Comparison of ENCODE assay signal across 8 cellular contexts in genomic region chr17:39927101-39927927, GRCh38. TPM values are rescaled to one million over a fixed set of nuclear protein-coding genes. Genes with fewer than 3 reads are reported as not detected.
A peak's percentile ranks its signal among the peaks of the same experiment; 100 is the strongest.
DNase-seq lines count a peak whose midpoint lies in the region; ATAC-seq, FAIRE-seq and TF ChIP-seq lines count a peak whose summit lies in the region.

TSS of gene LRRC3C (plus strand) at chr17:39927732. CDS start at chr17:39941524, 13,792 bp downstream.
A gene with protein sequence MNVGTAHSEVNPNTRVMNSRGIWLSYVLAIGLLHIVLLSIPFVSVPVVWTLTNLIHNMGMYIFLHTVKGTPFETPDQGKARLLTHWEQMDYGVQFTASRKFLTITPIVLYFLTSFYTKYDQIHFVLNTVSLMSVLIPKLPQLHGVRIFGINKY (minus strand): TSS chr17:39927601. CDS start chr17:39924203, 3,398 bp downstream.

- in situ Hi-C loops in HepG2 (cut with HindIII; ENCODE audit: extremely low pct_ligation_motif_present, low pct_unique_long_range_greater_than_20kb), result no loop called here

- DNase-seq in NCI-H748 treated with DMSO at 0.1 percent for 48 hours (lab: John Stamatoyannopoulos, UW) (peak; percentile 79), dermis blood vessel endothelial cell (peak; percentile 95), HepG2 (ENCODE audit: low spot score) (peak; percentile 94)
- DNase-seq in activated CD4-positive, alpha-beta T cell treated with anti-CD3 and anti-CD28 coated beads, Interleukin-2, amount 50 U/mL, for 4 hours, result peak; percentile 85 to 87
- peak; percentile 89 to 91 for DNase-seq in stimulated activated CD4-positive, alpha-beta T cell treated with anti-CD3 and anti-CD28 coated beads, Interleukin-2, amount 100 ng/mL, for 48 hours

- FAIRE-seq in HepG2 (lab: Jason Lieb, UNC), result peak; percentile 78

- TF ChIP-seq EP300 in HepG2 (IDR thresholded peaks at IDR 0.05; ENCODE audit: low read depth in 2 of 2, low read length in 2 of 2) (peak in 1 of 2 experiments; percentile 37; a peak in 1 of 4 replicates), HepG2 (CRISPR knock-in tag; IDR thresholded peaks at IDR 0.05; ENCODE audit: borderline replicate concordance) (no peak)

- intact Hi-C loops in HepG2 (cut with micrococcal nuclease; ENCODE audit: unreplicated experiment), result loop anchor here (1.0 to 10.0 kb wide), 3 partner anchors 11 to 177 kb away; partner anchors contain the start of genes NR1D1 and PSMD3

- peak within 1 kb of the TSS; percentile 86 for H2AFZ ChIP-seq in HepG2 (ENCODE audit: low read length)

- no peaks in the 10 kb centered on the region for H3K27me3 ChIP-seq in BLaER1
- H3K27me3 ChIP-seq in HepG2 (ENCODE audit: control insufficient read depth in 1 of 2, insufficient read depth in 2 of 2, low read length in 2 of 2), result no peaks in the 10 kb centered on the region; a peak in 1 of 5 replicates

- TF ChIP-seq POLR2A in HepG2 (IDR thresholded peaks at IDR 0.05; ENCODE audit: insufficient read depth in 1 of 2, low read depth in 2 of 2, low read length in 2 of 2), result peak; percentile 46 to 86

- CTCF ChIA-PET in HepG2 (lab: Yijun Ruan, JAX; ENCODE audit: low intra/inter-chr PET ratio, low total read pairs), result interaction anchor here (1.0 kb wide), 1 partner anchor 56 kb away, joined by 3 read pairs; no protein-coding TSS in a partner anchor

- POLR2A ChIA-PET in HepG2 (lab: Yijun Ruan, JAX), result interaction anchor here (0.8 to 5.3 kb wide), 15 partner anchors 9 to 399 kb away, joined by 3 to 47 read pairs (median 4); partner anchors contain the start of genes GSDMB and PSMD3

- peaks cover 81% of the 10 kb centered on the region for H3K4me1 ChIP-seq in BLaER1
- peaks cover 65% of the 10 kb centered on the region for H3K4me1 ChIP-seq in HepG2 (ENCODE audit: insufficient read depth, low read length)

- WGBS in HepG2 (ENCODE audit: low lambda C conversion rate), result 3% methylated on average over 58 of the region's 72 CpGs

- ATAC-seq in GM19351 (IDR thresholded peaks at IDR 0.05; ENCODE audit: unreplicated experiment), result peak; percentile 70
- peak; percentile 58 for ATAC-seq in HG03558 (IDR thresholded peaks at IDR 0.05; ENCODE audit: extremely low read depth, unreplicated experiment)
- peak; percentile 71 for ATAC-seq in HepG2

- no TSS peak for BruUV-seq in HepG2 (replicated peaks; lab: Mats Ljungman, UMichigan)

- H3K9ac ChIP-seq in BLaER1 (peak within 1 kb of the TSS; percentile 92), HepG2 (ENCODE audit: insufficient read depth, low read depth, low read length) (peak within 1 kb of the TSS; percentile 90)

- H3K36me3 ChIP-seq in BLaER1 (peaks cover 25% of the 10 kb centered on the region), HepG2 (replicated peaks in 1 of 2; ENCODE audit: control insufficient read depth in 1 of 2, insufficient read depth in 2 of 2, low read length in 2 of 2) (peaks cover 12 to 18% of the 10 kb centered on the region in 2 experiments)

- H3K9me3 ChIP-seq in BLaER1 (no peaks in the 10 kb centered on the region), HepG2 (ENCODE audit: low read length) (no peaks in the 10 kb centered on the region)

- H3K79me2 ChIP-seq in HepG2 (ENCODE audit: insufficient read depth, low read length), result peaks cover 46% of the 10 kb centered on the region

- H3K27ac ChIP-seq in BLaER1, result peak within 1 kb of the TSS; percentile 85
- H3K27ac ChIP-seq in HepG2 (ENCODE audit: extremely low read length, insufficient read depth, low read length), result peak within 1 kb of the TSS; percentile 93

- TF ChIP-seq CTCF in HepG2 (CRISPR knock-in tag; IDR thresholded peaks at IDR 0.05), result no peak; the same call in 1 of the 2 replicates

- H4K20me1 ChIP-seq in BLaER1 (peaks cover 39% of the 10 kb centered on the region), HepG2 (ENCODE audit: insufficient read depth, low read length) (peaks cover 5% of the 10 kb centered on the region; the same call in 1 of the 2 replicates)

- TF ChIP-seq RAD21 in HepG2 (CRISPR knock-in tag; IDR thresholded peaks at IDR 0.05), result peak; percentile 57; the same call in 1 of the 2 replicates

- peak within 1 kb of the TSS; percentile 88 for H3K4me3 ChIP-seq in BLaER1
- peak within 1 kb of the TSS; percentile 72 to 96 (median 90) for H3K4me3 ChIP-seq in HepG2 (replicated peaks in 1 of 3; ENCODE audit: insufficient read depth in 1 of 3, low read depth in 2 of 3, low read length in 3 of 3)

- H3K4me2 ChIP-seq in BLaER1 (peak within 1 kb of the TSS; percentile 98), HepG2 (ENCODE audit: low read depth, low read length) (peak within 1 kb of the TSS; percentile 97)

TF ChIP-seq in HepG2, 621 proteins besides CTCF, POLR2A, EP300 and RAD21 (continues in another document):
- peak; percentile 82 for TF ChIP-seq POLR2AphosphoS5 (IDR thresholded peaks at IDR 0.05; ENCODE audit: low read depth, low read length)
- TF ChIP-seq, protein P1, sequence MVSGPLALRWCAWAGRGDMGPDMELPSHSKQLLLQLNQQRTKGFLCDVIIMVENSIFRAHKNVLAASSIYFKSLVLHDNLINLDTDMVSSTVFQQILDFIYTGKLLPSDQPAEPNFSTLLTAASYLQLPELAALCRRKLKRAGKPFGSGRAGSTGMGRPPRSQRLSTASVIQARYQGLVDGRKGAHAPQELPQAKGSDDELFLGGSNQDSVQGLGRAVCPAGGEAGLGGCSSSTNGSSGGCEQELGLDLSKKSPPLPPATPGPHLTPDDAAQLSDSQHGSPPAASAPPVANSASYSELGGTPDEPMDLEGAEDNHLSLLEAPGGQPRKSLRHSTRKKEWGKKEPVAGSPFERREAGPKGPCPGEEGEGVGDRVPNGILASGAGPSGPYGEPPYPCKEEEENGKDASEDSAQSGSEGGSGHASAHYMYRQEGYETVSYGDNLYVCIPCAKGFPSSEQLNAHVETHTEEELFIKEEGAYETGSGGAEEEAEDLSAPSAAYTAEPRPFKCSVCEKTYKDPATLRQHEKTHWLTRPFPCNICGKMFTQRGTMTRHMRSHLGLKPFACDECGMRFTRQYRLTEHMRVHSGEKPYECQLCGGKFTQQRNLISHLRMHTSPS (CRISPR knock-in tag; IDR thresholded peaks at IDR 0.05; ENCODE audit: low read depth), result no peak; the same call in 1 of the 2 replicates
- no peak for TF ChIP-seq RFX3 (CRISPR knock-in tag; IDR thresholded peaks at IDR 0.05)
- no peak for TF ChIP-seq THYN1 (CRISPR knock-in tag; IDR thresholded peaks at IDR 0.05; ENCODE audit: borderline replicate concordance, low read depth)

RNA-seq across cellular contexts. Expression of gene LRRC3C, which starts in this region (rescaled TPM):
- total RNA-seq in dermis blood vessel endothelial cell (not detected in 2 replicates), HepG2 (2016; rRNA removed; fragmentation: Illumina TruSeq; extraction: Trizol) (not detected in 2 replicates)
- total RNA-seq in HepG2 (2016; cell fraction: cytosol; rRNA removed; fragmentation: Illumina TruSeq; extraction: Trizol; ENCODE audit: low read depth), result not detected in 2 replicates
- not detected in 2 replicates for total RNA-seq in HepG2 (2016; cell fraction: insoluble cytoplasmic fraction; rRNA removed; fragmentation: Illumina TruSeq; extraction: Trizol)
- total RNA-seq in HepG2 (2016; cell fraction: membrane; rRNA removed; fragmentation: Illumina TruSeq; extraction: Trizol), result not detected in 2 replicates
- not detected in 2 replicates for total RNA-seq in HepG2 (2016; cell fraction: nucleus; rRNA removed; fragmentation: Illumina TruSeq; extraction: Trizol)
- polyA plus RNA-seq in HepG2 (2011; rRNA removed), result 0.10 and 0.17 TPM in 2 replicates
- 0.11 TPM in 1 of 2 replicates, not detected in the other for polyA plus RNA-seq in HepG2 (2011; cell fraction: cytosol; rRNA removed)
- not detected in 2 replicates for polyA plus RNA-seq in HepG2 (2011; cell fraction: nucleus; rRNA removed)
- polyA plus RNA-seq in HepG2 (2012), result not detected in 2 replicates
- not detected in 2 replicates for polyA plus RNA-seq in HepG2 (2016; cell fraction: cytosol; fragmentation: Illumina TruSeq; extraction: Trizol; ENCODE audit: low read depth)
- not detected in 2 replicates for polyA plus RNA-seq in HepG2 (2016; cell fraction: insoluble cytoplasmic fraction; fragmentation: Illumina TruSeq; extraction: Trizol; ENCODE audit: low read depth)
- polyA plus RNA-seq in HepG2 (2016; cell fraction: membrane; fragmentation: Illumina TruSeq; extraction: Trizol; ENCODE audit: low read depth), result not detected in 2 replicates
- polyA plus RNA-seq in HepG2 (2016; cell fraction: nucleus; fragmentation: Illumina TruSeq; extraction: Trizol; ENCODE audit: insufficient read depth, low read depth), result not detected in 2 replicates
- 0.24 TPM in 1 of 2 replicates, not detected in the other for polyA minus RNA-seq in HepG2 (2011; rRNA and poly(A)+ RNA removed; ENCODE audit: low replicate concordance)
- polyA minus RNA-seq in HepG2 (2011; cell fraction: cytosol; rRNA and poly(A)+ RNA removed), result not detected in 2 replicates
- polyA minus RNA-seq in HepG2 (2011; cell fraction: nucleus; rRNA and poly(A)+ RNA removed), result not detected in 2 replicates

RNA-seq across cellular contexts. Expression of the second gene that starts in this region (rescaled TPM):
- total RNA-seq in dermis blood vessel endothelial cell (31.6 and 38.5 TPM in 2 replicates), HepG2 (2016; rRNA removed; fragmentation: Illumina TruSeq; extraction: Trizol) (125 and 181 TPM in 2 replicates)
- total RNA-seq in HepG2 (2016; cell fraction: cytosol; rRNA removed; fragmentation: Illumina TruSeq; extraction: Trizol; ENCODE audit: low read depth), result 52.8 and 58.2 TPM in 2 replicates
- 110 and 214 TPM in 2 replicates for total RNA-seq in HepG2 (2016; cell fraction: insoluble cytoplasmic fraction; rRNA removed; fragmentation: Illumina TruSeq; extraction: Trizol)
- 136 and 143 TPM in 2 replicates for total RNA-seq in HepG2 (2016; cell fraction: membrane; rRNA removed; fragmentation: Illumina TruSeq; extraction: Trizol)
- 112 and 134 TPM in 2 replicates for total RNA-seq in HepG2 (2016; cell fraction: nucleus; rRNA removed; fragmentation: Illumina TruSeq; extraction: Trizol)
- polyA plus RNA-seq in HepG2 (2011; rRNA removed), result 384 and 546 TPM in 2 replicates
- 330 and 331 TPM in 2 replicates for polyA plus RNA-seq in HepG2 (2011; cell fraction: cytosol; rRNA removed)
- 319 and 431 TPM in 2 replicates for polyA plus RNA-seq in HepG2 (2011; cell fraction: nucleus; rRNA removed)
- polyA plus RNA-seq in HepG2 (2012), result 176 and 292 TPM in 2 replicates
- 35.1 and 42.1 TPM in 2 replicates for polyA plus RNA-seq in HepG2 (2016; cell fraction: cytosol; fragmentation: Illumina TruSeq; extraction: Trizol; ENCODE audit: low read depth)
- polyA plus RNA-seq in HepG2 (2016; cell fraction: insoluble cytoplasmic fraction; fragmentation: Illumina TruSeq; extraction: Trizol; ENCODE audit: low read depth), result 81.8 and 96.3 TPM in 2 replicates
- 72.9 and 81.6 TPM in 2 replicates for polyA plus RNA-seq in HepG2 (2016; cell fraction: membrane; fragmentation: Illumina TruSeq; extraction: Trizol; ENCODE audit: low read depth)
- 169 and 170 TPM in 2 replicates for polyA plus RNA-seq in HepG2 (2016; cell fraction: nucleus; fragmentation: Illumina TruSeq; extraction: Trizol; ENCODE audit: insufficient read depth, low read depth)
- 76.0 and 1,167 TPM in 2 replicates for polyA minus RNA-seq in HepG2 (2011; rRNA and poly(A)+ RNA removed; ENCODE audit: low replicate concordance)
- polyA minus RNA-seq in HepG2 (2011; cell fraction: cytosol; rRNA and poly(A)+ RNA removed), result 115 and 192 TPM in 2 replicates
- polyA minus RNA-seq in HepG2 (2011; cell fraction: nucleus; rRNA and poly(A)+ RNA removed), result 79.2 and 94.6 TPM in 2 replicates

Comparison
In these comparisons a context has a peak if more than half of its experiments do, and no peak if none do; other contexts are left out.
1. Peak in every context shown above with its lines: DNase-seq, ATAC-seq, H3K4me3 ChIP-seq and H3K27ac ChIP-seq.